ENCODE assay signal across 1 cellular context in genomic region chr12:2229661-2230539, GRCh38.
TF ChIP-seq lines count a peak whose summit lies in the region.

No MANE protein-coding gene starts in this region.

TF ChIP-seq in WTC11, 78 proteins besides CTCF, POLR2A, EP300 and RAD21:
- TF ChIP-seq E2F1 (CRISPR knock-in tag; IDR thresholded peaks at IDR 0.05) (no peak), CREB1 (CRISPR knock-in tag; IDR thresholded peaks at IDR 0.05) (no peak), ZNF219 (CRISPR knock-in tag; IDR thresholded peaks at IDR 0.05; ENCODE audit: borderline replicate concordance) (no peak), ZBTB21 (CRISPR knock-in tag; IDR thresholded peaks at IDR 0.05; ENCODE audit: borderline replicate concordance) (no peak), ATF3 (CRISPR knock-in tag; conservative IDR thresholded peaks at IDR 0.05) (no peak)
- TF ChIP-seq, protein P1, sequence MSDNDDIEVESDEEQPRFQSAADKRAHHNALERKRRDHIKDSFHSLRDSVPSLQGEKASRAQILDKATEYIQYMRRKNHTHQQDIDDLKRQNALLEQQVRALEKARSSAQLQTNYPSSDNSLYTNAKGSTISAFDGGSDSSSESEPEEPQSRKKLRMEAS (CRISPR knock-in tag; IDR thresholded peaks at IDR 0.05), result peak; percentile 44; the same call in 1 of the 2 replicates
